Comparison of ENCODE assay signal across 30 cellular contexts in the genomic region with DNA sequence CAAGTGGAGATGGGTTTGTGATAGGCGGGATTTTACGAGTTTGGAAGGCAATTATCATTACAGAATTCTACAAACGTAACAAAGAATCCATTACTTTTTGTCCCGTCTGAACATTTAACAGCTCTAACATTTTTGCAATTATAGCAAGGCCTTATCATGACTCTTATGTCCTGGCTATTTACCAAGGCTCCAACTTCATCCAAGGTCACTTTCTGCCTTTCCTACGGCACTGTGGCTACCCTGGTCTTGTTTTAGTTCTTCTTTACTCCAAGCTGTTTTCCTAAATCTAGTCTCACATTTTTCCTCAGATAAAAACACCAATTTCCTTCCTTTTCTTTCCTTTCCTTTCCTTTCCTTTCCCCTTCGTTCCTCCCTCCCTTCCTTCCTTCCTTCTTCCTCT. TPM values are rescaled to one million over a fixed set of nuclear protein-coding genes. Genes with fewer than 3 reads are reported as not detected.
"Had no signal": no experiment of that assay in that cellular context is flagged by ENCODE, and none has a peak within 500 bp of the region (broad histone marks: within the 10 kb centered on the region; RNA-seq: fewer than 3 reads in every experiment).

No MANE protein-coding gene starts in this region.

- H3K36me3 ChIP-seq: colonic mucosa, esophagus squamous epithelium, gastrocnemius medialis, heart right ventricle, left lung, lower lobe of right lung had no signal

- H3K27ac ChIP-seq: colonic mucosa, epithelial cell of prostate, esophagus squamous epithelium, gastrocnemius medialis, heart right ventricle, left lung, lower lobe of right lung had no signal

- H3K27me3 ChIP-seq: colonic mucosa, esophagus squamous epithelium, gastrocnemius medialis, heart right ventricle, left lung had no signal

- DNase-seq: colonic mucosa; cortex of kidney; effector CD8-positive, alpha-beta T cell; effector memory CD8-positive, alpha-beta T cell; endodermal cell; erythroblast; esophagus squamous epithelium; foreskin fibroblast; foreskin melanocyte; gastrocnemius medialis; glutamatergic neuron; head of caudate nucleus; heart right ventricle; hippocampal formation; left cardiac atrium; left lung; lower lobe of right lung; mesenchymal stem cell; mucosa of descending colon; naive B cell had no signal

- H3K4me1 Mint-ChIP-seq: endodermal cell, mesothelial cell of epicardium, naive B cell had no signal

- FAIRE-seq: endometrium, islet of Langerhans, keratinocyte had no signal

- H3K36me3 Mint-ChIP-seq: mesothelial cell of epicardium, naive B cell had no signal

- H3K27ac Mint-ChIP-seq: dendritic cell treated with granulocyte-macrophage colony-stimulating factor and Interleukin-4, amounts not matched to agents 40 ng/mL and 50 ng/mL, for 4 days; effector memory CD8-positive, alpha-beta T cell; endodermal cell; mesothelial cell of epicardium; naive B cell had no signal

- H3K27me3 Mint-ChIP-seq: dendritic cell treated with granulocyte-macrophage colony-stimulating factor and Interleukin-4, amounts not matched to agents 40 ng/mL and 50 ng/mL, for 4 days; effector memory CD8-positive, alpha-beta T cell; naive B cell had no signal

- ATAC-seq: effector memory CD8-positive, alpha-beta T cell; esophagus mucosa; gastrocnemius medialis; left lung; lower lobe of right lung; mucosa of descending colon had no signal

- H3K4me3 ChIP-seq: colonic mucosa, esophagus squamous epithelium, gastrocnemius medialis, heart right ventricle, left lung, lower lobe of right lung, mucosa of descending colon had no signal

- H3K4me1 ChIP-seq: colonic mucosa, esophagus squamous epithelium, gastrocnemius medialis, left lung, lower lobe of right lung had no signal

- H3K9me3 Mint-ChIP-seq: endodermal cell had no signal

- H3K9me3 ChIP-seq: colonic mucosa, esophagus squamous epithelium, gastrocnemius medialis, heart right ventricle, lower lobe of right lung, mucosa of descending colon had no signal

- H3K4me3 Mint-ChIP-seq: dendritic cell treated with granulocyte-macrophage colony-stimulating factor and Interleukin-4, amounts not matched to agents 40 ng/mL and 50 ng/mL, for 4 days; effector memory CD8-positive, alpha-beta T cell; endodermal cell; mesothelial cell of epicardium had no signal

RNA-seq across cellular contexts. Expression of gene GRM7, which starts 33.5 kb away (rescaled TPM):
- total RNA-seq: dermis microvascular lymphatic vessel endothelial cell, esophagus mucosa, gastrocnemius medialis, heart right ventricle, lung microvascular endothelial cell, myocyte had no signal
- polyA plus RNA-seq: heart right ventricle, keratinocyte had no signal
